Comparison of ENCODE assay signal across 15 cellular contexts in the genomic region with DNA sequence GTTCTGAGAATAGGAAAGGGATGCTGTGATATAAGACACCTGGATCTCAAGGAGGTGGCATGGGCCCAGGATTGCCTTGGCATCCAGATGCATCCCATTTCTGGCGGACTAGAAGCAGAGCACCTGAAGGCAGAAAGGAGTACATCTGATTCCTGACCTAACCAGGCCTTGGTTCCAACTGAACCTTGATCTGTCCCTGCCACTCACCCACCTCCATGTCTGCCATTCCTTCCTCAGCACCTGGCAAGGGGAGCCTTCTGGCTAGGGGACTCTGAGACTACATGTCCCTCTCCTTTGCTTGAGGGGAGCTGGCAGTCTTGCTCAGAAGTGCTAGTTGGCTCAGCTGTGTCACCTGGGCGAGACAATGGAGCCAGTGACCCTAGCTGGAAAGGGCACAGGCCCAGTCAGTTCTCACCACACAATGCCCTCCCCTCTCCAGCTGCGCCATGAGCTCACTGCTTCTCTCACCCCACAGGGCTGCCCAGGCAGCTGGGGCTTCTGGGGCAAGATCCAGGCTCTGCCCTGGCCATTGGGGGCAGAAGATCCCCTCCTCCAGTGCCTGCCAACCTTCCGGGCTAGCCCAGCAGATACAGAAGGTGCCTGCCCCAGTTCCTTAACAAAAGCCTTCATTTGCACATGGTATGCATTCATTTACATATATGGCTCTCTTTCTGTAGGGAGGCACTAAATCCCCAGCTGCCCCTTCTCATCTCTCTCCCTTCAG. TPM values are rescaled to one million over a fixed set of nuclear protein-coding genes. Genes with fewer than 3 reads are reported as not detected.
DNase-seq lines count a peak whose midpoint lies in the region; ATAC-seq and TF ChIP-seq lines count a peak whose summit lies in the region.
"Had no signal": no experiment of that assay in that cellular context is flagged by ENCODE, and none has a peak within 500 bp of the region (broad histone marks: within the 10 kb centered on the region; RNA-seq: fewer than 3 reads in every experiment).

No MANE protein-coding gene starts in this region.

- H3K27ac ChIP-seq in BLaER1 treated with 17β-estradiol and CSF1 and Interleukin-3, amounts not matched to agents 10 nM and 100 nM = peak overlapping the region in 1 of 11 experiments; percentile 1; a peak in 1 of 22 replicates
- no peak overlapping the region for H3K27ac ChIP-seq in H9 (ENCODE audit: insufficient read length, low read depth, low read length)
- H3K27ac ChIP-seq: heart left ventricle, testis had no signal

- peaks cover 2% of the 10 kb centered on the region; the same call in 1 of the 2 replicates for H3K27me3 Mint-ChIP-seq in H9 (ENCODE audit: low read depth)
- H3K27me3 Mint-ChIP-seq in central memory CD8-positive, alpha-beta T cell = no peaks in the 10 kb centered on the region
- H3K27me3 Mint-ChIP-seq in naive thymus-derived CD8-positive, alpha-beta T cell = no peaks in the 10 kb centered on the region

- no peak overlapping the region for H3K4ac ChIP-seq in H9 (ENCODE audit: low read depth, low read length)

- no peak for TF ChIP-seq CTCF in H9 (conservative IDR thresholded peaks at IDR 0.05)

- H3T11ph ChIP-seq in H9 (ENCODE audit: low read length) = no peak overlapping the region

- no peak overlapping the region for H2BK120ac ChIP-seq in H9 (ENCODE audit: low read depth, low read length, poor library complexity, severe bottlenecking)

- H3K56ac ChIP-seq in H9 (ENCODE audit: insufficient read length, low read depth, low read length) = no peak overlapping the region

- ATAC-seq in central memory CD8-positive, alpha-beta T cell (replicated peaks; ENCODE audit: extremely low read depth, poor library complexity, severe bottlenecking) = no peak
- ATAC-seq in naive thymus-derived CD8-positive, alpha-beta T cell = no peak
- ATAC-seq in GM21367 (IDR thresholded peaks at IDR 0.05; ENCODE audit: unreplicated experiment) = no peak
- ATAC-seq: heart left ventricle had no signal

- H3K18ac ChIP-seq in H9 (ENCODE audit: insufficient read length, low read depth, low read length) = peak overlapping the region; percentile 66

- no peak overlapping the region for H3K4me3 ChIP-seq in BLaER1 treated with 17β-estradiol and CSF1 and Interleukin-3, amounts not matched to agents 10 nM and 100 nM
- H3K4me3 ChIP-seq: heart left ventricle, testis had no signal

- H3K4me1 Mint-ChIP-seq in H9 = peaks cover 39 to 43% of the 10 kb centered on the region in 2 experiments
- peaks cover 36% of the 10 kb centered on the region for H3K4me1 Mint-ChIP-seq in central memory CD8-positive, alpha-beta T cell
- H3K4me1 Mint-ChIP-seq in naive thymus-derived CD8-positive, alpha-beta T cell = peaks cover 26 to 71% (median 61%) of the 10 kb centered on the region in 4 donors

- H2BK15ac ChIP-seq in H9 (ENCODE audit: low read depth, low read length) = no peak overlapping the region

- peaks cover 18 to 50% (median 40%) of the 10 kb centered on the region in 11 experiments; a peak in 21 of 22 replicates for H3K36me3 ChIP-seq in BLaER1 treated with 17β-estradiol and CSF1 and Interleukin-3, amounts not matched to agents 10 nM and 100 nM

- H3K79me2 ChIP-seq in H9 (ENCODE audit: insufficient read depth, low read length) = peaks cover 3% of the 10 kb centered on the region; the same call in 1 of the 2 replicates

- H3K9me3 ChIP-seq in BLaER1 treated with 17β-estradiol and CSF1 and Interleukin-3, amounts not matched to agents 10 nM and 100 nM (replicated peaks in 1 of 11) = no peaks in the 10 kb centered on the region
- no peaks in the 10 kb centered on the region for H3K9me3 ChIP-seq in H9 (ENCODE audit: control insufficient read depth, low read depth, low read length)
- H3K9me3 ChIP-seq: heart left ventricle, testis had no signal

- H3K36me3 Mint-ChIP-seq in H9 (ENCODE audit: insufficient read depth in 1 of 3, low read depth in 3 of 3) = peaks cover 10 to 34% (median 31%) of the 10 kb centered on the region in 3 experiments
- peaks cover 30% of the 10 kb centered on the region for H3K36me3 Mint-ChIP-seq in central memory CD8-positive, alpha-beta T cell (ENCODE audit: insufficient read depth)
- peaks cover 0 to 34% (median 0%) of the 10 kb centered on the region in 3 donors for H3K36me3 Mint-ChIP-seq in naive thymus-derived CD8-positive, alpha-beta T cell

- H2AK5ac ChIP-seq in H9 (ENCODE audit: insufficient read length, low read length) = peak overlapping the region; percentile 23

- H3K79me1 ChIP-seq in H9 (ENCODE audit: insufficient read depth, low read depth, low read length, poor library complexity, severe bottlenecking) = no peaks in the 10 kb centered on the region

- H3K9me3 Mint-ChIP-seq in H9 = no peaks in the 10 kb centered on the region
- no peaks in the 10 kb centered on the region for H3K9me3 Mint-ChIP-seq in central memory CD8-positive, alpha-beta T cell
- no peaks in the 10 kb centered on the region for H3K9me3 Mint-ChIP-seq in naive thymus-derived CD8-positive, alpha-beta T cell

- H3K14ac ChIP-seq in H9 (ENCODE audit: insufficient read depth, low read length) = 0 out of 2 replicates have a peak overlapping the region, but pooled peaks have one; percentile 65

- no peak overlapping the region for H4K5ac ChIP-seq in H9 (ENCODE audit: insufficient read length, low read depth, low read length)

- no CpG with 5 or more reads among the region's 4 CpGs for WGBS in H9 (ENCODE audit: extremely low coverage, insufficient read length, low lambda C conversion rate)

- peaks cover 12% of the 10 kb centered on the region for H3K23me2 ChIP-seq in H9 (ENCODE audit: insufficient read length, low read depth, low read length, poor library complexity, severe bottlenecking)

- H2BK12ac ChIP-seq in H9 (ENCODE audit: insufficient read length, low read depth, low read length) = peak overlapping the region; percentile 24

- H3K4me3 Mint-ChIP-seq in H9 = peak overlapping the region; percentile 27 to 87
- H3K4me3 Mint-ChIP-seq in central memory CD8-positive, alpha-beta T cell = no peak overlapping the region
- peak overlapping the region; percentile 89 to 97 (median 92) for H3K4me3 Mint-ChIP-seq in naive thymus-derived CD8-positive, alpha-beta T cell

- no peak overlapping the region for H2AFZ ChIP-seq in H9 (ENCODE audit: low read length)

- no peak overlapping the region for H2BK20ac ChIP-seq in H9 (ENCODE audit: low read depth, low read length, poor library complexity, severe bottlenecking)

- no peak overlapping the region for H4K91ac ChIP-seq in H9 (ENCODE audit: insufficient read length, low read depth, low read length)

- H3K27me3 ChIP-seq in BLaER1 treated with 17β-estradiol and CSF1 and Interleukin-3, amounts not matched to agents 10 nM and 100 nM = no peaks in the 10 kb centered on the region
- no peaks in the 10 kb centered on the region for H3K27me3 ChIP-seq in H9 (ENCODE audit: insufficient read depth, low read length)
- H3K27me3 ChIP-seq: heart left ventricle, testis had no signal

- no peak overlapping the region for H4K8ac ChIP-seq in H9 (replicated peaks; ENCODE audit: insufficient read length, low read depth, low read length)

- H4K20me1 ChIP-seq in BLaER1 treated with 17β-estradiol and CSF1 and Interleukin-3, amounts not matched to agents 10 nM and 100 nM = peaks cover 0 to 63% (median 35%) of the 10 kb centered on the region in 11 experiments; a peak in 13 of 22 replicates
- H4K20me1 ChIP-seq in H9 (ENCODE audit: control insufficient read depth, insufficient read depth, insufficient read length) = no peaks in the 10 kb centered on the region

- POLR2A ChIA-PET in naive thymus-derived CD8-positive, alpha-beta T cell (lab: Charles Lee) = interaction anchor here (0.6 to 4.8 kb wide), 4 partner anchors 8 to 193 kb away, joined by 4 to 49 read pairs (median 4); partner anchors contain the start of gene KCNJ9

- H3K27ac Mint-ChIP-seq in H9 = peak overlapping the region; percentile 80 to 93 (median 89)
- peak overlapping the region; percentile 42 for H3K27ac Mint-ChIP-seq in central memory CD8-positive, alpha-beta T cell (ENCODE audit: low read depth)
- H3K27ac Mint-ChIP-seq in naive thymus-derived CD8-positive, alpha-beta T cell = peak overlapping the region; percentile 29 to 99 (median 92)

- no peak overlapping the region for H3K9ac ChIP-seq in BLaER1 treated with 17β-estradiol and CSF1 and Interleukin-3, amounts not matched to agents 10 nM and 100 nM
- H3K9ac ChIP-seq in H9 (ENCODE audit: extremely low read depth, insufficient read length, low read length) = no peak overlapping the region

- H3K4me1 ChIP-seq in BLaER1 treated with 17β-estradiol and CSF1 and Interleukin-3, amounts not matched to agents 10 nM and 100 nM = peaks cover 34 to 61% (median 57%) of the 10 kb centered on the region in 10 experiments
- peaks cover 19% of the 10 kb centered on the region for H3K4me1 ChIP-seq in H9 (ENCODE audit: insufficient read depth, low read length)

- no peak overlapping the region for H3K23ac ChIP-seq in H9 (ENCODE audit: insufficient read length, low read depth, low read length)

- H3K4me2 ChIP-seq in BLaER1 treated with 17β-estradiol and CSF1 and Interleukin-3, amounts not matched to agents 10 nM and 100 nM = peak overlapping the region; percentile 93 to 100 (median 98); a peak in 20 of 22 replicates
- peak overlapping the region; percentile 72 for H3K4me2 ChIP-seq in H9 (ENCODE audit: insufficient read depth, insufficient read length, low read length)

- H2BK5ac ChIP-seq in H9 (ENCODE audit: insufficient read length, low read length) = no peak overlapping the region

- peak; percentile 86 for DNase-seq in H9
- no peak for DNase-seq in central memory CD8-positive, alpha-beta T cell (ENCODE audit: low spot score in 2 of 2)
- no peak for DNase-seq in naive thymus-derived CD8-positive, alpha-beta T cell
- DNase-seq in COLO829 (ENCODE audit: low spot score) = no peak
- DNase-seq in stimulated activated CD4-positive, alpha-beta T cell treated with anti-CD3 and anti-CD28 coated beads, Interleukin-2, amount 100 ng/mL, for 24 hours = no peak
- no peak for DNase-seq in cerebellar nuclear complex (lab: John Stamatoyannopoulos, UW)
- DNase-seq: effector CD8-positive, alpha-beta T cell; heart left ventricle; Kasumi-1; NK-92 treated with Interleukin-12 subunit alpha and Interleukin-12 subunit beta, amount 100 ng/mL, for 24 hours; T-helper 9 cell; testis had no signal

RNA-seq across cellular contexts. Expression of gene IGSF8, which starts 2.9 kb away (rescaled TPM):
- 56.2 and 57.4 TPM in 2 replicates for total RNA-seq in H9 (2021)
- 10 to 100 TPM; 67.9 to 71.5 TPM for total RNA-seq in naive thymus-derived CD8-positive, alpha-beta T cell
- 10 to 100 TPM; 40.2 to 74.5 (median 56.9) TPM for polyA plus RNA-seq in naive thymus-derived CD8-positive, alpha-beta T cell

RNA-seq across cellular contexts. Expression of gene KCNJ9, which starts 14.2 kb away (rescaled TPM):
- 0.09 TPM in 2 replicates for total RNA-seq in H9 (2021)
- not detected for total RNA-seq in naive thymus-derived CD8-positive, alpha-beta T cell
- under 1 TPM; 0.03 to 0.20 (median 0.10) TPM for polyA plus RNA-seq in naive thymus-derived CD8-positive, alpha-beta T cell

RNA-seq across cellular contexts. Expression of gene ATP1A2, which starts 20.0 kb away (rescaled TPM):
- 3.0 and 4.6 TPM in 2 replicates for total RNA-seq in H9 (2021)
- total RNA-seq in naive thymus-derived CD8-positive, alpha-beta T cell = not detected
- not detected for polyA plus RNA-seq in naive thymus-derived CD8-positive, alpha-beta T cell

RNA-seq across cellular contexts. Expression of gene KCNJ10, which starts 25.6 kb away (rescaled TPM):
- total RNA-seq in H9 (2021) = 0.42 and 0.44 TPM in 2 replicates
- total RNA-seq in naive thymus-derived CD8-positive, alpha-beta T cell = not detected
- under 1 TPM in 1 of 3 donors, not detected in 2; 0.29 TPM for polyA plus RNA-seq in naive thymus-derived CD8-positive, alpha-beta T cell
- polyA plus RNA-seq: neural cell had no signal

RNA-seq across cellular contexts. Expression of gene ATP1A4, which starts 55.9 kb away (rescaled TPM):
- total RNA-seq in H9 (2021) = 0.20 and 0.44 TPM in 2 replicates
- total RNA-seq in naive thymus-derived CD8-positive, alpha-beta T cell = not detected
- polyA plus RNA-seq in naive thymus-derived CD8-positive, alpha-beta T cell = not detected
- polyA plus RNA-seq: neural cell had no signal
